In genomic region chr7:132140341-132140740, GRCh38 we compare ENCODE assay signal across 16 cellular contexts.
DNase-seq lines count a peak whose midpoint lies in the region; ATAC-seq and TF ChIP-seq lines count a peak whose summit lies in the region.
"Had no signal": no experiment of that assay in that cellular context is flagged by ENCODE, and none has a peak within 500 bp of the region (broad histone marks: within the 10 kb centered on the region; RNA-seq: fewer than 3 reads in every experiment).

No MANE protein-coding gene starts in this region.

- H3K4me3 ChIP-seq in HEK293 (ENCODE audit: low read depth, low read length) (no peak overlapping the region), right cardiac atrium (ENCODE audit: low read length) (no peak overlapping the region), PC-3 (ENCODE audit: low read length) (no peak overlapping the region)

- WGBS in right cardiac atrium = 71% methylated on average over 5 of the region's 5 CpGs

- no peaks in the 10 kb centered on the region for H3F3A ChIP-seq in PC-3 (ENCODE audit: low read length, unreplicated experiment)

- H3K27me3 ChIP-seq in right cardiac atrium (ENCODE audit: control insufficient read depth, insufficient read depth) (no peaks in the 10 kb centered on the region), PC-3 (ENCODE audit: low read length) (no peaks in the 10 kb centered on the region)

- intact Hi-C loops in right cardiac atrium (cut with DNase I) (no loop called here), PC-3 (cut with micrococcal nuclease) (no loop called here)

- H3K9me3 ChIP-seq in HEK293 (ENCODE audit: control insufficient read depth, insufficient read depth, low read depth, low read length) (no peaks in the 10 kb centered on the region), right cardiac atrium (ENCODE audit: control insufficient read depth, low read length) (no peaks in the 10 kb centered on the region), PC-3 (ENCODE audit: low read length) (no peaks in the 10 kb centered on the region)

- ATAC-seq in right cardiac atrium (peak; percentile 65 to 77), GM21786 (IDR thresholded peaks at IDR 0.05; ENCODE audit: unreplicated experiment) (no peak), PC-3 (no peak)
- ATAC-seq in activated CD4-positive, CD25-positive, alpha-beta regulatory T cell treated with anti-CD3 and anti-CD28 coated beads, Interleukin-2, amount 50 U/mL, for 24 hours = no peak

- H3K4me1 ChIP-seq in HEK293 (ENCODE audit: control insufficient read depth, insufficient read depth, low read length) (0 out of 2 replicates have a peak, but pooled peaks cover 2% of the 10 kb centered on the region), right cardiac atrium (ENCODE audit: control insufficient read depth, insufficient read depth, low read length) (peaks cover 1% of the 10 kb centered on the region), PC-3 (ENCODE audit: insufficient read depth, low read length) (peaks cover 21% of the 10 kb centered on the region)

- POLR2A ChIA-PET in HEK293 (lab: Yijun Ruan, JAX) = no interaction called here
- POLR2A ChIA-PET in PC-3 (lab: Charles Lee; ENCODE audit: unreplicated experiment) = no interaction called here

- H4K20me1 ChIP-seq in PC-3 (ENCODE audit: low read length) = no peaks in the 10 kb centered on the region

- no peaks in the 10 kb centered on the region for H3K79me2 ChIP-seq in PC-3 (ENCODE audit: low read length)

- DNase-seq in A172 (ENCODE audit: low spot score) (peak; percentile 42), astrocyte of the hippocampus (ENCODE audit: low read depth, low spot score) (peak; percentile 22), right cardiac atrium (peak; percentile 66 to 78 (median 68)), NCI-H187 (lab: John Stamatoyannopoulos, UW) (no peak), PC-3 (no peak)
- DNase-seq: CD4-positive, alpha-beta memory T cell; DND-41; GF-D8; KG1; NCI-H1105 treated with DMSO at 0.1 percent for 48 hours; NCI-H1930; NCI-H2171 treated with DMSO at 0.1 percent for 48 hours; NCI-H510A had no signal

- H3K9ac ChIP-seq in PC-3 (ENCODE audit: low read length) = no peak overlapping the region

- no TSS peak for BruUV-seq in PC-3 (replicated peaks; lab: Mats Ljungman, UMichigan)

- H3K36me3 ChIP-seq in HEK293 (ENCODE audit: control insufficient read depth in 2 of 2, insufficient read depth in 1 of 2, low read length in 2 of 2) (no peaks in the 10 kb centered on the region), PC-3 (ENCODE audit: low read depth, low read length) (no peaks in the 10 kb centered on the region)

- no peaks in the 10 kb centered on the region for H3K9me2 ChIP-seq in PC-3 (replicated peaks; ENCODE audit: low read length)

- H3K27ac ChIP-seq in HEK293 (ENCODE audit: extremely low read depth, low read depth, low read length) (no peak overlapping the region), right cardiac atrium (ENCODE audit: low read length) (no peak overlapping the region), PC-3 (ENCODE audit: low read length) (no peak overlapping the region)

- CTCF ChIA-PET in HEK293 (lab: Yijun Ruan, JAX) (interaction anchor here (0.6 to 0.8 kb wide), 4 partner anchors 21 to 451 kb away, joined by 3 read pairs; no protein-coding TSS in a partner anchor), PC-3 (lab: Charles Lee) (no interaction called here)

- H2AFZ ChIP-seq in PC-3 (ENCODE audit: low read length) = no peak overlapping the region

- TF ChIP-seq CTCF in HEK293 (tag by site-specific recombination; IDR thresholded peaks at IDR 0.05) = no peak
- TF ChIP-seq CTCF in PC-3 (conservative IDR thresholded peaks at IDR 0.05; ENCODE audit: low read depth, low read length) = no peak

- no peak overlapping the region for H3K4me2 ChIP-seq in PC-3 (ENCODE audit: low read length)

TF ChIP-seq in HEK293, 187 proteins besides CTCF, POLR2A, EP300 and RAD21:
- 0 out of 2 replicates have a peak, but pooled peaks have one; percentile 16 for TF ChIP-seq ZFHX2 (tag by site-specific recombination; conservative IDR thresholded peaks at IDR 0.05)
- TF ChIP-seq ZNF148 (tag by site-specific recombination; IDR thresholded peaks at IDR 0.05; ENCODE audit: borderline replicate concordance) = no peak
TF ChIP-seq in HEK293: peak in this region for 1.

Comparison
In these comparisons a context has a peak if more than half of its experiments do, and no peak if none do; other contexts are left out.
1. DNase-seq: peak in A172 (single experiment), astrocyte of the hippocampus (single experiment) and right cardiac atrium (3 of 3); none in NCI-H187 (0 of 2) and PC-3 (single experiment).
2. ATAC-seq: peak in right cardiac atrium (2 of 2); none in GM21786 (single experiment), activated CD4-positive, CD25-positive, alpha-beta regulatory T cell treated with anti-CD3 and anti-CD28 coated beads, Interleukin-2, amount 50 U/mL, for 24 hours (0 of 2) and PC-3 (single experiment).